In genomic region chr19:41988947-41989346, GRCh38 we compare ENCODE assay signal across 40 cellular contexts. TPM values are rescaled to one million over a fixed set of nuclear protein-coding genes. Genes with fewer than 3 reads are reported as not detected.
"Had no signal": no experiment of that assay in that cellular context is flagged by ENCODE, and none has a peak within 500 bp of the region (broad histone marks: within the 10 kb centered on the region; RNA-seq: fewer than 3 reads in every experiment).

No MANE protein-coding gene starts in this region.

- H3K9me3 Mint-ChIP-seq: activated CD4-positive, alpha-beta memory T cell treated with anti-CD3 and anti-CD28 coated beads, Interleukin-2, amount 10 ng/mL, durations not matched to agents 7 days and 5 days; activated CD4-positive, alpha-beta T cell treated with anti-CD3 and anti-CD28 coated beads, Interleukin-2, amount 10 ng/mL, durations not matched to agents 7 days and 5 days; activated naive CD4-positive, alpha-beta T cell treated with anti-CD3 and anti-CD28 coated beads for 36 hours; activated naive CD8-positive, alpha-beta T cell treated with anti-CD3 and anti-CD28 coated beads, Interleukin-2, amount 10 ng/mL, durations not matched to agents 7 days and 5 days; activated naive CD8-positive, alpha-beta T cell treated with anti-CD3 and anti-CD28 coated beads, Interleukin-2, amount 50 U/mL, for 24 hours; activated T-cell treated with anti-CD3 and anti-CD28 coated beads, Interleukin-2, amount 50 U/mL, for 4 hours; activated T-cell treated with anti-CD3 and anti-CD28 coated beads, Interleukin-2, amount 50 U/mL, for 72 hours; activated T-helper 1 cell treated with anti-CD3 and anti-CD28 coated beads, Interleukin-12 subunit alpha, Interleukin-12 subunit beta, Interleukin-2, Interleukin-4 antibody, amounts not matched to agents 30 ng/mL and 10 ng/mL and 1 ng/mL, durations not matched to agents 14 hours and 24 hours and 36 hours; activated T-helper 17 cell treated with anti-CD3 and anti-CD28 coated beads, Interleukin-2, amount 50 U/mL, for 72 hours; brain; central memory CD8-positive, alpha-beta T cell; T-helper 1 cell treated with Interleukin-12 subunit alpha and Interleukin-12 subunit beta and Interleukin-4 antibody, amounts not matched to agents 30 μg/mL and 1 μg/mL, for 36 hours; T-helper 2 cell treated with Interferon-gamma antibody and Interleukin-4, amounts not matched to agents 5 μg/mL and 100 μg/mL, for 36 hours had no signal

- H3K27ac Mint-ChIP-seq: activated CD4-positive, alpha-beta memory T cell treated with anti-CD3 and anti-CD28 coated beads, Interleukin-2, amount 10 ng/mL, durations not matched to agents 7 days and 5 days; activated CD4-positive, alpha-beta T cell treated with anti-CD3 and anti-CD28 coated beads for 36 hours; activated CD4-positive, alpha-beta T cell treated with anti-CD3 and anti-CD28 coated beads, Interleukin-2, amount 10 ng/mL, durations not matched to agents 7 days and 5 days; activated CD8-positive, alpha-beta T cell treated with anti-CD3 and anti-CD28 coated beads, Interleukin-2, amount 10 ng/mL, durations not matched to agents 7 days and 5 days; activated naive CD4-positive, alpha-beta T cell treated with anti-CD3 and anti-CD28 coated beads for 36 hours; activated naive CD8-positive, alpha-beta T cell; activated naive CD8-positive, alpha-beta T cell treated with anti-CD3 and anti-CD28 coated beads, Interleukin-2, amount 10 ng/mL, durations not matched to agents 7 days and 5 days; activated naive CD8-positive, alpha-beta T cell treated with anti-CD3 and anti-CD28 coated beads, Interleukin-2, amount 50 U/mL, for 24 hours; activated T-cell treated with anti-CD3 and anti-CD28 coated beads, Interleukin-2, amount 50 U/mL, for 72 hours; activated T-helper 1 cell treated with anti-CD3 and anti-CD28 coated beads, Interleukin-12 subunit alpha, Interleukin-12 subunit beta, Interleukin-2, Interleukin-4 antibody, amounts not matched to agents 30 ng/mL and 10 ng/mL and 1 ng/mL, durations not matched to agents 14 hours and 24 hours and 36 hours; activated T-helper 17 cell treated with anti-CD3 and anti-CD28 coated beads, Interleukin-2, amount 50 U/mL, for 72 hours; brain; T-helper 1 cell treated with Interleukin-12 subunit alpha and Interleukin-12 subunit beta and Interleukin-4 antibody, amounts not matched to agents 30 μg/mL and 1 μg/mL, for 36 hours; T-helper 2 cell treated with Interferon-gamma antibody and Interleukin-4, amounts not matched to agents 5 μg/mL and 100 μg/mL, for 36 hours had no signal

- ATAC-seq: activated CD4-positive, alpha-beta T cell treated with anti-CD3 and anti-CD28 coated beads for 36 hours; activated CD4-positive, CD25-positive, alpha-beta regulatory T cell treated with anti-CD3 and anti-CD28 coated beads, Interleukin-2, amount 50 U/mL, for 24 hours; activated naive CD8-positive, alpha-beta T cell treated with anti-CD3 and anti-CD28 coated beads, Interleukin-2, amount 50 U/mL, for 24 hours; activated T-cell treated with anti-CD3 and anti-CD28 coated beads, Interleukin-2, amount 50 U/mL, for 4 hours; activated T-cell treated with anti-CD3 and anti-CD28 coated beads, Interleukin-2, amount 50 U/mL, for 72 hours; activated T-helper 17 cell treated with anti-CD3 and anti-CD28 coated beads, Interleukin-2, amount 50 U/mL, for 72 hours had no signal

- DNase-seq: activated CD4-positive, alpha-beta memory T cell treated with anti-CD3 and anti-CD28 coated beads, Interleukin-2, amount 10 ng/mL, durations not matched to agents 7 days and 5 days; activated CD4-positive, alpha-beta T cell treated with anti-CD3 and anti-CD28 coated beads for 1 hour; activated CD4-positive, alpha-beta T cell treated with anti-CD3 and anti-CD28 coated beads for 36 hours; activated CD4-positive, alpha-beta T cell treated with anti-CD3 and anti-CD28 coated beads for 48 hours; activated CD4-positive, alpha-beta T cell treated with anti-CD3 and anti-CD28 coated beads, Interleukin-2, amount 10 ng/mL, durations not matched to agents 7 days and 5 days; activated CD4-positive, alpha-beta T cell treated with anti-CD3 and anti-CD28 coated beads, Interleukin-2, amount 50 U/mL, for 48 hours; activated CD4-positive, CD25-positive, alpha-beta regulatory T cell; activated CD8-positive, alpha-beta memory T cell treated with anti-CD3 and anti-CD28 coated beads, Interleukin-2, amount 50 U/mL, for 4 hours; activated CD8-positive, alpha-beta T cell treated with anti-CD3 and anti-CD28 coated beads, Interleukin-2, amount 10 ng/mL, durations not matched to agents 7 days and 5 days; activated effector memory CD4-positive, alpha-beta T cell treated with anti-CD3 and anti-CD28 coated beads, Interleukin-2, amount 50 U/mL, for 16 hours; activated gamma-delta T cell treated with Interleukin-2 at 50 U/mL for 16 hours; activated naive CD4-positive, alpha-beta T cell; activated naive CD4-positive, alpha-beta T cell treated with anti-CD3 and anti-CD28 coated beads for 36 hours; activated naive CD4-positive, alpha-beta T cell treated with anti-CD3 and anti-CD28 coated beads, Interleukin-2, amount 50 U/mL, for 16 hours; activated naive CD8-positive, alpha-beta T cell treated with anti-CD3 and anti-CD28 coated beads, Interleukin-2, amount 10 ng/mL, durations not matched to agents 7 days and 5 days; activated naive CD8-positive, alpha-beta T cell treated with anti-CD3 and anti-CD28 coated beads, Interleukin-2, amount 50 U/mL, for 24 hours; activated T-cell treated with anti-CD3 and anti-CD28 coated beads for 4 hours; activated T-cell treated with anti-CD3 and anti-CD28 coated beads, Interleukin-2, amount 50 U/mL, for 1 hour; activated T-cell treated with anti-CD3 and anti-CD28 coated beads, Interleukin-2, amount 50 U/mL, for 4 hours; activated T-cell treated with anti-CD3 and anti-CD28 coated beads, Interleukin-2, amount 50 U/mL, for 72 hours; amygdala; anterior cingulate cortex; caudate nucleus; cerebellar nuclear complex; T-helper 1 cell; T-helper 2 cell; T-helper 9 cell had no signal

- H3K9me3 ChIP-seq: ascending aorta had no signal

- H3K36me3 Mint-ChIP-seq: activated naive CD8-positive, alpha-beta T cell treated with anti-CD3 and anti-CD28 coated beads, Interleukin-2, amount 10 ng/mL, durations not matched to agents 7 days and 5 days had no signal

- H3K27ac ChIP-seq: ascending aorta, cardiac muscle cell, VCaP had no signal

- FAIRE-seq: bronchial epithelial cell, TTC549 had no signal

- H3K4me3 ChIP-seq: ascending aorta, cardiac muscle cell had no signal

- H3K36me3 ChIP-seq: ascending aorta, cardiac muscle cell had no signal

RNA-seq across cellular contexts. Expression of gene ATP1A3, which starts 5.1 kb away (rescaled TPM):
- total RNA-seq: bronchial epithelial cell had no signal
